17 cellular contexts compared by ENCODE assay signal in genomic region chr6:84867521-84867920, GRCh38.
DNase-seq lines count a peak whose midpoint lies in the region; ATAC-seq lines count a peak whose summit lies in the region.
"Had no signal": no experiment of that assay in that cellular context is flagged by ENCODE, and none has a peak within 500 bp of the region (broad histone marks: within the 10 kb centered on the region; RNA-seq: fewer than 3 reads in every experiment).

No MANE protein-coding gene starts in this region.

- intact Hi-C loops in Right ventricle myocardium inferior (cut with DNase I), result no loop called here

- no peaks in the 10 kb centered on the region for H3K36me3 ChIP-seq in adipocyte (ENCODE audit: control insufficient read depth, insufficient read depth, low read length, severe bottlenecking)
- H3K36me3 ChIP-seq: neutrophil had no signal

- H3K4me3 ChIP-seq in adipocyte (ENCODE audit: low read length), result no peak overlapping the region
- H3K4me3 ChIP-seq: hepatocyte, mucosa of descending colon had no signal

- H3K9ac ChIP-seq in adipocyte (ENCODE audit: low read length), result peak overlapping the region; percentile 28

- H3K4me1 ChIP-seq in adipocyte (ENCODE audit: control insufficient read depth, insufficient read depth, low read length), result peaks cover 31% of the 10 kb centered on the region

- no peaks in the 10 kb centered on the region for H3K27me3 ChIP-seq in adipocyte (replicated peaks; ENCODE audit: control insufficient read depth, insufficient read depth, low read length)
- H3K27me3 ChIP-seq: hepatocyte, neutrophil had no signal

- DNase-seq in GM04504 (ENCODE audit: low read depth) (peak; percentile 6), adipocyte (ENCODE audit: low read depth) (no peak), fibroblast of the conjunctiva (ENCODE audit: low read depth) (peak; percentile 78), stromal cell of bone marrow (ENCODE audit: low read depth) (peak; percentile 43), Right ventricle myocardium inferior (ENCODE audit: missing footprints) (no peak), NCI-H446 (lab: John Stamatoyannopoulos, UW) (no peak)
- DNase-seq: anterior cingulate cortex, cortex of kidney, erythroblast, Kasumi-1, mucosa of descending colon, Right ventricle myocardium superior, T-helper 17 cell had no signal

- no peaks in the 10 kb centered on the region for H3K9me3 ChIP-seq in adipocyte (ENCODE audit: control insufficient read depth, low read length)
- H3K9me3 ChIP-seq: mucosa of descending colon, neutrophil had no signal

- no peak for ATAC-seq in HG02970 (IDR thresholded peaks at IDR 0.05; ENCODE audit: low FRiP score, unreplicated experiment)
- no peak for ATAC-seq in Right ventricle myocardium inferior
- ATAC-seq: activated T-helper 17 cell treated with anti-CD3 and anti-CD28 coated beads, Interleukin-2, amount 50 U/mL, for 72 hours; mucosa of descending colon; T-helper 17 cell had no signal

Comparison
In these comparisons a context has a peak if more than half of its experiments do, and no peak if none do; other contexts are left out.
1. DNase-seq: peak in GM04504 (single experiment), fibroblast of the conjunctiva (single experiment) and stromal cell of bone marrow (single experiment); none in adipocyte (single experiment), Right ventricle myocardium inferior (single experiment) and NCI-H446 (0 of 2).